ENCODE assay signal across 14 cellular contexts in genomic region chr7:2804227-2804763, GRCh38. TPM values are rescaled to one million over a fixed set of nuclear protein-coding genes. Genes with fewer than 3 reads are reported as not detected.
A peak's percentile ranks its signal among the peaks of the same experiment; 100 is the strongest.
DNase-seq lines count a peak whose midpoint lies in the region; ATAC-seq and TF ChIP-seq lines count a peak whose summit lies in the region.
"Had no signal": no experiment of that assay in that cellular context is flagged by ENCODE, and none has a peak within 500 bp of the region (broad histone marks: within the 10 kb centered on the region; RNA-seq: fewer than 3 reads in every experiment).

No MANE protein-coding gene starts in this region.

- CTCF ChIA-PET in activated CD8-positive, alpha-beta memory T cell treated with anti-CD3 and anti-CD28 coated beads, Interleukin-2, amount 10 ng/mL, durations not matched to agents 7 days and 5 days (lab: Charles Lee): interaction anchor here (1.0 kb wide), 1 partner anchor 9 kb away, joined by 5 read pairs; no protein-coding TSS in a partner anchor

- DNase-seq in activated CD8-positive, alpha-beta memory T cell treated with anti-CD3 and anti-CD28 coated beads, Interleukin-2, amount 10 ng/mL, durations not matched to agents 7 days and 5 days: peak; percentile 5
- DNase-seq in activated CD8-positive, alpha-beta memory T cell treated with anti-CD3 and anti-CD28 coated beads, Interleukin-2, amount 50 U/mL, for 4 hours: no peak
- DNase-seq in WERI-Rb-1 (no peak), left colon (peak in 1 of 2 donors; percentile 47), tibial artery (no peak), hypothalamus (lab: John Stamatoyannopoulos, UW) (no peak)
- no peak for DNase-seq in activated CD4-positive, alpha-beta T cell treated with anti-CD3 and anti-CD28 coated beads, Interleukin-2, amount 50 U/mL, for 1 hour
- DNase-seq: CD4-positive, CD25-positive, alpha-beta regulatory T cell; mammary epithelial cell; NCI-H524; stimulated activated naive CD8-positive, alpha-beta T cell treated with anti-CD3 and anti-CD28 coated beads, Interleukin-15, Interleukin-2, amounts not matched to agents 100 U/mL and 50 U/mL, for 24 hours; SW 1271 had no signal

- H3K27ac ChIP-seq in WERI-Rb-1 (no peak overlapping the region), tibial artery (peak overlapping the region; percentile 66 to 69)
- H3K27ac ChIP-seq: KMS-11 had no signal

- intact Hi-C loops in left colon (cut with DNase I, micrococcal nuclease): no loop called here
- intact Hi-C loops in tibial artery (cut with DNase I; ENCODE audit: low total_unique reads): loop anchor here (5.0 kb wide), 1 partner anchor 42 kb away; no protein-coding TSS in a partner anchor

- H3K4me3 ChIP-seq in WERI-Rb-1 (ENCODE audit: low read depth, low read length): no peak overlapping the region
- H3K4me3 ChIP-seq in tibial artery: no peak overlapping the region

- no peak overlapping the region for H3K4me3 Mint-ChIP-seq in activated CD8-positive, alpha-beta memory T cell treated with anti-CD3 and anti-CD28 coated beads, Interleukin-2, amount 10 ng/mL, durations not matched to agents 7 days and 5 days
- H3K4me3 Mint-ChIP-seq: CD4-positive, CD25-positive, alpha-beta regulatory T cell had no signal

- H3K27ac Mint-ChIP-seq in activated CD8-positive, alpha-beta memory T cell treated with anti-CD3 and anti-CD28 coated beads, Interleukin-2, amount 10 ng/mL, durations not matched to agents 7 days and 5 days: no peak overlapping the region
- H3K27ac Mint-ChIP-seq: CD4-positive, CD25-positive, alpha-beta regulatory T cell had no signal

- ATAC-seq in activated CD8-positive, alpha-beta memory T cell treated with anti-CD3 and anti-CD28 coated beads, Interleukin-2, amount 10 ng/mL, durations not matched to agents 7 days and 5 days: no peak
- ATAC-seq in left colon (peak; percentile 99), HG02759 (IDR thresholded peaks at IDR 0.05; ENCODE audit: unreplicated experiment) (no peak)
- ATAC-seq: stimulated activated naive CD8-positive, alpha-beta T cell treated with anti-CD3 and anti-CD28 coated beads, Interleukin-15, Interleukin-2, amounts not matched to agents 100 U/mL and 50 U/mL, for 24 hours had no signal

- TF ChIP-seq CTCF in WERI-Rb-1 (IDR thresholded peaks at IDR 0.05; ENCODE audit: low read depth, low read length) (0 out of 2 replicates have a peak, but pooled peaks have one; percentile 1), tibial artery (IDR thresholded peaks at IDR 0.05) (no peak)

- H3K4me1 ChIP-seq in tibial artery: peaks cover 0 to 35% (median 24%) of the 10 kb centered on the region in 4 donors

- no peaks in the 10 kb centered on the region for H3K27me3 Mint-ChIP-seq in activated CD8-positive, alpha-beta memory T cell treated with anti-CD3 and anti-CD28 coated beads, Interleukin-2, amount 10 ng/mL, durations not matched to agents 7 days and 5 days
- H3K27me3 Mint-ChIP-seq: CD4-positive, CD25-positive, alpha-beta regulatory T cell had no signal

- H3K27me3 ChIP-seq in WERI-Rb-1 (ENCODE audit: insufficient read depth, low read depth, severe bottlenecking): no peaks in the 10 kb centered on the region
- H3K27me3 ChIP-seq in tibial artery: no peaks in the 10 kb centered on the region

- no peaks in the 10 kb centered on the region for H3K36me3 ChIP-seq in WERI-Rb-1
- H3K36me3 ChIP-seq in tibial artery: no peaks in the 10 kb centered on the region

- no peaks in the 10 kb centered on the region for H3K36me3 Mint-ChIP-seq in activated CD8-positive, alpha-beta memory T cell treated with anti-CD3 and anti-CD28 coated beads, Interleukin-2, amount 10 ng/mL, durations not matched to agents 7 days and 5 days

- no peaks in the 10 kb centered on the region for H3K9me3 Mint-ChIP-seq in activated CD8-positive, alpha-beta memory T cell treated with anti-CD3 and anti-CD28 coated beads, Interleukin-2, amount 10 ng/mL, durations not matched to agents 7 days and 5 days (ENCODE audit: low read depth)

- peaks cover 14% of the 10 kb centered on the region for H3K4me1 Mint-ChIP-seq in activated CD8-positive, alpha-beta memory T cell treated with anti-CD3 and anti-CD28 coated beads, Interleukin-2, amount 10 ng/mL, durations not matched to agents 7 days and 5 days

- no peaks in the 10 kb centered on the region for H3K9me3 ChIP-seq in WERI-Rb-1 (ENCODE audit: severe bottlenecking)
- H3K9me3 ChIP-seq in tibial artery: no peaks in the 10 kb centered on the region

RNA-seq across cellular contexts. Expression of gene GNA12, which starts 39.8 kb away (rescaled TPM):
- 10 to 100 TPM; 14.4 to 18.6 TPM for total RNA-seq in activated CD8-positive, alpha-beta memory T cell treated with anti-CD3 and anti-CD28 coated beads, Interleukin-2, amount 10 ng/mL, durations not matched to agents 7 days and 5 days
- total RNA-seq in left colon: 10 to 100 TPM; 21.4 to 32.9 TPM
